24 cellular contexts compared by ENCODE assay signal in genomic region chr11:69884286-69884685, GRCh38.
"Had no signal": no experiment of that assay in that cellular context is flagged by ENCODE, and none has a peak within 500 bp of the region (broad histone marks: within the 10 kb centered on the region; RNA-seq: fewer than 3 reads in every experiment).

No MANE protein-coding gene starts in this region.

- H3K9me3 ChIP-seq: ovary, psoas muscle, right lobe of liver, sigmoid colon, thoracic aorta, thyroid gland, tibial nerve, upper lobe of left lung had no signal

- DNase-seq: naive thymus-derived CD4-positive, alpha-beta T cell; natural killer cell; occipital lobe; ovary; psoas muscle; right cardiac atrium; right lobe of liver; sigmoid colon; small intestine; stimulated activated CD4-positive, alpha-beta T cell treated with anti-CD3 and anti-CD28 coated beads, Interleukin-1b, Interleukin-23, amount 100 ng/mL, for 48 hours; stimulated activated CD4-positive, alpha-beta T cell treated with anti-CD3 and anti-CD28 coated beads, Interleukin-4, amount 100 ng/mL, for 1 hour; stimulated activated CD4-positive, alpha-beta T cell treated with anti-CD3 and anti-CD28 coated beads, Interleukin-4, amount 100 ng/mL, for 4 hours; stimulated activated CD8-positive, alpha-beta memory T cell treated with anti-CD3 and anti-CD28 coated beads, Interleukin-4, amount 100 ng/mL, for 48 hours; stimulated activated naive CD4-positive, alpha-beta T cell; stimulated activated naive CD8-positive, alpha-beta T cell treated with anti-CD3 and anti-CD28 coated beads, Interleukin-15, amount 100 ng/mL, for 72 hours; stimulated activated naive CD8-positive, alpha-beta T cell treated with anti-CD3 and anti-CD28 coated beads, Interleukin-15, Interleukin-2, amounts not matched to agents 100 U/mL and 50 U/mL, for 24 hours; substantia nigra; thyroid gland; trophoblast cell had no signal

- H3K27me3 ChIP-seq: ovary, right lobe of liver, thyroid gland had no signal

- H2AFZ ChIP-seq: parathyroid adenoma had no signal

- H3K4me1 ChIP-seq: parathyroid adenoma, psoas muscle, right lobe of liver, sigmoid colon, thyroid gland, tibial nerve, upper lobe of left lung had no signal

- ATAC-seq: naive thymus-derived CD4-positive, alpha-beta T cell; natural killer cell; psoas muscle; right cardiac atrium; right lobe of liver; stimulated activated memory B cell treated with anti-CD40 and anti-IgM and Interleukin-4, amounts not matched to agents 10 μg/mL and 1 μg/mL and 100 μg/mL, for 72 hours; stimulated activated naive CD8-positive, alpha-beta T cell treated with anti-CD3 and anti-CD28 coated beads, Interleukin-15, amount 100 ng/mL, for 72 hours; stimulated activated naive CD8-positive, alpha-beta T cell treated with anti-CD3 and anti-CD28 coated beads, Interleukin-15, Interleukin-2, amounts not matched to agents 100 U/mL and 50 U/mL, for 24 hours had no signal

- H3K36me3 ChIP-seq: ovary, right lobe of liver, sigmoid colon, thoracic aorta, thyroid gland, tibial nerve, upper lobe of left lung had no signal

- H3K27ac ChIP-seq: ovary, parathyroid adenoma, psoas muscle, right lobe of liver, sigmoid colon, thoracic aorta, thyroid gland, tibial nerve, upper lobe of left lung had no signal

- H3K4me3 ChIP-seq: ovary, psoas muscle, right lobe of liver, sigmoid colon, thoracic aorta, thyroid gland, tibial nerve, upper lobe of left lung had no signal

- H3K9ac ChIP-seq: parathyroid adenoma had no signal
